In the genomic region with DNA sequence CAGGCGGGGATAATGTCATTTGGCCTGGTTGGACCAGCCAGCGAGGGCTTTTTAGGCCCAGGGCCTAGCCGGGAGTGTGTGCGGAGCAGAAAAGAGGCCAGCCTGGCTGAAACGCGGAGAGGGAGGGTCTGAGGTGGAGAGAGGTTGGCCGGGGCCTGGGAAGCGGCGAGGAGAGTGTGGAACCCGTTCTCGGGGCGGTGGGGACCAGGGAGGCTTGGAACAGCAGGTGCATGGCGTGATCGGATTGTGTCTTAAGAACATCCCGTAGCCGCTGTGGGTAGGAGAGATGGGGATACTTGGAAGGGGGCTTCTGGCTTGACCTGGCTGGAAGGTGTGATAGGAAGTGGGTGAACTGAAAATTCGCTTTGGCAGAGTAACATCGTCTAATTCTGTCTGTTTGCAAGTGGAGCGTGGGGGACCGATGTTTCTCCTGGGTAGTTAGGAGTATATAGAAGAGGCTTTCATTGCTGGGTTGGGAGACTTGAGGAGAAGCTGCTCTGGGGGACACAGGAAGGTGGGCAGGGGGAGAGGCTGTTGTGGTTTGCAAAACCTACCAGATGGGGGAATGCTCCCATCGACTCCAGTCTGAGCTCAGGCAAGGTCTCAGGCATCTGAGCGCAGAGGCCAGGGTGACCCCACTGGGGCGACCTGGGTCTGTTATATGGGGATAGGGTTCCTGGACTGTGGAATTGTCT, we compare ENCODE assay signal across 2 cellular contexts.
TF ChIP-seq lines count a peak whose summit lies in the region.

No MANE protein-coding gene starts in this region.

TF ChIP-seq in HEK293, 187 proteins besides CTCF, POLR2A, EP300 and RAD21:
- TF ChIP-seq, protein P1, sequence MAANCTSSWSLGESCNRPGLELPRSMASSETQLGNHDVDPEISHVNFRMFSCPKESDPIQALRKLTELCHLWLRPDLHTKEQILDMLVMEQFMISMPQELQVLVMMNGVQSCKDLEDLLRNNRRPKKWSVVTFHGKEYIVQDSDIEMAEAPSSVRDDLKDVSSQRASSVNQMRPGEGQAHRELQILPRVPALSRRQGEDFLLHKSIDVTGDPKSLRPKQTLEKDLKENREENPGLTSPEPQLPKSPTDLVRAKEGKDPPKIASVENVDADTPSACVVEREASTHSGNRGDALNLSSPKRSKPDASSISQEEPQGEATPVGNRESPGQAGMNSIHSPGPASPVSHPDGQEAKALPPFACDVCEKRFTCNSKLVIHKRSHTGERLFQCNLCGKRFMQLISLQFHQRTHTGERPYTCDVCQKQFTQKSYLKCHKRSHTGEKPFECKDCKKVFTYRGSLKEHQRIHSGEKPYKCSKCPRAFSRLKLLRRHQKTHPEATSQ (tag by site-specific recombination; IDR thresholded peaks at IDR 0.05), result 0 out of 2 replicates have a peak, but pooled peaks have one; percentile 2
- TF ChIP-seq ZNF146 (tag by site-specific recombination; IDR thresholded peaks at IDR 0.05), result no peak
- TF ChIP-seq, protein P2, sequence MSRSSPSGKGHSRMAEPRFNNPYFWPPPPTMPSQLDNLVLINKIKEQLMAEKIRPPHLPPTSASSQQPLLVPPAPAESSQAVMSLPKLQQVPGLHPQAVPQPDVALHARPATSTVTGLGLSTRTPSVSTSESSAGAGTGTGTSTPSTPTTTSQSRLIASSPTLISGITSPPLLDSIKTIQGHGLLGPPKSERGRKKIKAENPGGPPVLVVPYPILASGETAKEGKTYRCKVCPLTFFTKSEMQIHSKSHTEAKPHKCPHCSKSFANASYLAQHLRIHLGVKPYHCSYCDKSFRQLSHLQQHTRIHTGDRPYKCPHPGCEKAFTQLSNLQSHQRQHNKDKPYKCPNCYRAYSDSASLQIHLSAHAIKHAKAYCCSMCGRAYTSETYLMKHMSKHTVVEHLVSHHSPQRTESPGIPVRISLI (tag by site-specific recombination; IDR thresholded peaks at IDR 0.05), result no peak
- TF ChIP-seq, protein P3, sequence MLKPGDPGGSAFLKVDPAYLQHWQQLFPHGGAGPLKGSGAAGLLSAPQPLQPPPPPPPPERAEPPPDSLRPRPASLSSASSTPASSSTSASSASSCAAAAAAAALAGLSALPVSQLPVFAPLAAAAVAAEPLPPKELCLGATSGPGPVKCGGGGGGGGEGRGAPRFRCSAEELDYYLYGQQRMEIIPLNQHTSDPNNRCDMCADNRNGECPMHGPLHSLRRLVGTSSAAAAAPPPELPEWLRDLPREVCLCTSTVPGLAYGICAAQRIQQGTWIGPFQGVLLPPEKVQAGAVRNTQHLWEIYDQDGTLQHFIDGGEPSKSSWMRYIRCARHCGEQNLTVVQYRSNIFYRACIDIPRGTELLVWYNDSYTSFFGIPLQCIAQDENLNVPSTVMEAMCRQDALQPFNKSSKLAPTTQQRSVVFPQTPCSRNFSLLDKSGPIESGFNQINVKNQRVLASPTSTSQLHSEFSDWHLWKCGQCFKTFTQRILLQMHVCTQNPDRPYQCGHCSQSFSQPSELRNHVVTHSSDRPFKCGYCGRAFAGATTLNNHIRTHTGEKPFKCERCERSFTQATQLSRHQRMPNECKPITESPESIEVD (tag by site-specific recombination; IDR thresholded peaks at IDR 0.05), result no peak
- no peak for TF ChIP-seq ZNF747 (tag by site-specific recombination; IDR thresholded peaks at IDR 0.05)
- no peak for TF ChIP-seq HOXA7 (CRISPR knock-in tag; IDR thresholded peaks at IDR 0.05; ENCODE audit: borderline replicate concordance)
- TF ChIP-seq ZNF112 (tag by site-specific recombination; IDR thresholded peaks at IDR 0.05), result no peak
- TF ChIP-seq ZSCAN30 (tag by site-specific recombination; IDR thresholded peaks at IDR 0.05), result no peak
- TF ChIP-seq, protein P4, sequence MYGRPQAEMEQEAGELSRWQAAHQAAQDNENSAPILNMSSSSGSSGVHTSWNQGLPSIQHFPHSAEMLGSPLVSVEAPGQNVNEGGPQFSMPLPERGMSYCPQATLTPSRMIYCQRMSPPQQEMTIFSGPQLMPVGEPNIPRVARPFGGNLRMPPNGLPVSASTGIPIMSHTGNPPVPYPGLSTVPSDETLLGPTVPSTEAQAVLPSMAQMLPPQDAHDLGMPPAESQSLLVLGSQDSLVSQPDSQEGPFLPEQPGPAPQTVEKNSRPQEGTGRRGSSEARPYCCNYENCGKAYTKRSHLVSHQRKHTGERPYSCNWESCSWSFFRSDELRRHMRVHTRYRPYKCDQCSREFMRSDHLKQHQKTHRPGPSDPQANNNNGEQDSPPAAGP (tag by site-specific recombination; IDR thresholded peaks at IDR 0.05), result peak; percentile 15; the same call in 1 of the 2 replicates
- peak; percentile 39; the same call in 1 of the 2 replicates for TF ChIP-seq ZNF335 (tag by site-specific recombination; conservative IDR thresholded peaks at IDR 0.05)
- no peak for TF ChIP-seq ZNF473 (tag by site-specific recombination; IDR thresholded peaks at IDR 0.05)
- TF ChIP-seq ZNF600 (tag by site-specific recombination; IDR thresholded peaks at IDR 0.05), result no peak; the same call in 1 of the 2 replicates
- TF ChIP-seq ZBTB20 (tag by site-specific recombination; IDR thresholded peaks at IDR 0.05), result peak; percentile 8; the same call in 1 of the 2 replicates
- no peak for TF ChIP-seq ZNF529 (tag by site-specific recombination; IDR thresholded peaks at IDR 0.05; ENCODE audit: insufficient replicate concordance)
- TF ChIP-seq, protein P5, sequence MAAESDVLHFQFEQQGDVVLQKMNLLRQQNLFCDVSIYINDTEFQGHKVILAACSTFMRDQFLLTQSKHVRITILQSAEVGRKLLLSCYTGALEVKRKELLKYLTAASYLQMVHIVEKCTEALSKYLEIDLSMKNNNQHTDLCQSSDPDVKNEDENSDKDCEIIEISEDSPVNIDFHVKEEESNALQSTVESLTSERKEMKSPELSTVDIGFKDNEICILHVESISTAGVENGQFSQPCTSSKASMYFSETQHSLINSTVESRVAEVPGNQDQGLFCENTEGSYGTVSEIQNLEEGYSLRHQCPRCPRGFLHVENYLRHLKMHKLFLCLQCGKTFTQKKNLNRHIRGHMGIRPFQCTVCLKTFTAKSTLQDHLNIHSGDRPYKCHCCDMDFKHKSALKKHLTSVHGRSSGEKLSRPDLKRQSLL (tag by site-specific recombination; IDR thresholded peaks at IDR 0.05), result no peak
- peak; percentile 84 for TF ChIP-seq ZBTB17 (tag by site-specific recombination; IDR thresholded peaks at IDR 0.05)
- no peak for TF ChIP-seq OSR2 (tag by site-specific recombination; IDR thresholded peaks at IDR 0.05)
- TF ChIP-seq, protein P6, sequence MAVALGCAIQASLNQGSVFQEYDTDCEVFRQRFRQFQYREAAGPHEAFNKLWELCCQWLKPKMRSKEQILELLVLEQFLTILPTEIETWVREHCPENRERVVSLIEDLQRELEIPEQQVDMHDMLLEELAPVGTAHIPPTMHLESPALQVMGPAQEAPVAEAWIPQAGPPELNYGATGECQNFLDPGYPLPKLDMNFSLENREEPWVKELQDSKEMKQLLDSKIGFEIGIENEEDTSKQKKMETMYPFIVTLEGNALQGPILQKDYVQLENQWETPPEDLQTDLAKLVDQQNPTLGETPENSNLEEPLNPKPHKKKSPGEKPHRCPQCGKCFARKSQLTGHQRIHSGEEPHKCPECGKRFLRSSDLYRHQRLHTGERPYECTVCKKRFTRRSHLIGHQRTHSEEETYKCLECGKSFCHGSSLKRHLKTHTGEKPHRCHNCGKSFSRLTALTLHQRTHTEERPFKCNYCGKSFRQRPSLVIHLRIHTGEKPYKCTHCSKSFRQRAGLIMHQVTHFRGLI (tag by site-specific recombination; IDR thresholded peaks at IDR 0.05), result peak; percentile 50; the same call in 1 of the 2 replicates
TF ChIP-seq in HEK293: peak in this region for 6.

TF ChIP-seq in K562, 482 proteins besides CTCF, POLR2A, EP300 and RAD21 (continued from another document):
- TF ChIP-seq, protein P7, sequence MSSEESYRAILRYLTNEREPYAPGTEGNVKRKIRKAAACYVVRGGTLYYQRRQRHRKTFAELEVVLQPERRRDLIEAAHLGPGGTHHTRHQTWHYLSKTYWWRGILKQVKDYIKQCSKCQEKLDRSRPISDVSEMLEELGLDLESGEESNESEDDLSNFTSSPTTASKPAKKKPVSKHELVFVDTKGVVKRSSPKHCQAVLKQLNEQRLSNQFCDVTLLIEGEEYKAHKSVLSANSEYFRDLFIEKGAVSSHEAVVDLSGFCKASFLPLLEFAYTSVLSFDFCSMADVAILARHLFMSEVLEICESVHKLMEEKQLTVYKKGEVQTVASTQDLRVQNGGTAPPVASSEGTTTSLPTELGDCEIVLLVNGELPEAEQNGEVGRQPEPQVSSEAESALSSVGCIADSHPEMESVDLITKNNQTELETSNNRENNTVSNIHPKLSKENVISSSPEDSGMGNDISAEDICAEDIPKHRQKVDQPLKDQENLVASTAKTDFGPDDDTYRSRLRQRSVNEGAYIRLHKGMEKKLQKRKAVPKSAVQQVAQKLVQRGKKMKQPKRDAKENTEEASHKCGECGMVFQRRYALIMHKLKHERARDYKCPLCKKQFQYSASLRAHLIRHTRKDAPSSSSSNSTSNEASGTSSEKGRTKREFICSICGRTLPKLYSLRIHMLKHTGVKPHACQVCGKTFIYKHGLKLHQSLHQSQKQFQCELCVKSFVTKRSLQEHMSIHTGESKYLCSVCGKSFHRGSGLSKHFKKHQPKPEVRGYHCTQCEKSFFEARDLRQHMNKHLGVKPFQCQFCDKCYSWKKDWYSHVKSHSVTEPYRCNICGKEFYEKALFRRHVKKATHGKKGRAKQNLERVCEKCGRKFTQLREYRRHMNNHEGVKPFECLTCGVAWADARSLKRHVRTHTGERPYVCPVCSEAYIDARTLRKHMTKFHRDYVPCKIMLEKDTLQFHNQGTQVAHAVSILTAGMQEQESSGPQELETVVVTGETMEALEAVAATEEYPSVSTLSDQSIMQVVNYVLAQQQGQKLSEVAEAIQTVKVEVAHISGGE (CRISPR knock-in tag; IDR thresholded peaks at IDR 0.05), result no peak
- no peak for TF ChIP-seq TGIF2 (CRISPR knock-in tag; IDR thresholded peaks at IDR 0.05)
- TF ChIP-seq, protein P8, sequence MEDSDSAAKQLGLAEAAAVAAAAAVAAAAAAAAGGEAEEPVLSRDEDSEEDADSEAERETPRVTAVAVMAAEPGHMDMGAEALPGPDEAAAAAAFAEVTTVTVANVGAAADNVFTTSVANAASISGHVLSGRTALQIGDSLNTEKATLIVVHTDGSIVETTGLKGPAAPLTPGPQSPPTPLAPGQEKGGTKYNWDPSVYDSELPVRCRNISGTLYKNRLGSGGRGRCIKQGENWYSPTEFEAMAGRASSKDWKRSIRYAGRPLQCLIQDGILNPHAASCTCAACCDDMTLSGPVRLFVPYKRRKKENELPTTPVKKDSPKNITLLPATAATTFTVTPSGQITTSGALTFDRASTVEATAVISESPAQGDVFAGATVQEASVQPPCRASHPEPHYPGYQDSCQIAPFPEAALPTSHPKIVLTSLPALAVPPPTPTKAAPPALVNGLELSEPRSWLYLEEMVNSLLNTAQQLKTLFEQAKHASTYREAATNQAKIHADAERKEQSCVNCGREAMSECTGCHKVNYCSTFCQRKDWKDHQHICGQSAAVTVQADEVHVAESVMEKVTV (CRISPR knock-in tag; IDR thresholded peaks at IDR 0.05), result no peak
- TF ChIP-seq ZC3H4 (CRISPR knock-in tag; IDR thresholded peaks at IDR 0.05; ENCODE audit: borderline replicate concordance), result 0 out of 2 replicates have a peak, but pooled peaks have one; percentile 8
- peak; percentile 71 for TF ChIP-seq ZFX (CRISPR knock-in tag; IDR thresholded peaks at IDR 0.05)
- no peak for TF ChIP-seq SRSF3 (IDR thresholded peaks at IDR 0.05; ENCODE audit: insufficient read depth, low read length)
